In the genomic region with DNA sequence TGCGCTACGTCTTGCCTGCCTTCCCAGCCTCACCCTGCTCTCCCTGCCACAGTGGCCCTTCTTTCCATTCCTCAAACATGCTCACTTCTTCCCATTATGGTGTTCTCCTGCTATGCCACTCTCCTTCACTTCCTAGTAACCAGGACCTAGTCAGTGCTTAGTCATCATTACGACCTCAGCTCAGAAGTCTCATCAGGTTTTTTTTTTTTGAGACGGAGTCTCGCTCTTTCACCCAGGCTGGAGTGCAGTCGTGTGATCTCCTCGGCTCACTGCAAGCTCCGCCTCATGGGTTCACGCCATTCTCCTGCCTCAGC, we compare ENCODE assay signal across 8 cellular contexts.
DNase-seq lines count a peak whose midpoint lies in the region; ATAC-seq and TF ChIP-seq lines count a peak whose summit lies in the region.
"Had no signal": no experiment of that assay in that cellular context is flagged by ENCODE, and none has a peak within 500 bp of the region (broad histone marks: within the 10 kb centered on the region; RNA-seq: fewer than 3 reads in every experiment).

No MANE protein-coding gene starts in this region.

- H3K4me1 ChIP-seq in fibroblast of lung (ENCODE audit: control insufficient read depth, extremely low read depth, insufficient read depth, low read length): peaks cover 26% of the 10 kb centered on the region

- intact Hi-C loops in sciatic nerve (cut with DNase I): no loop called here

- no peaks in the 10 kb centered on the region for H3K79me2 ChIP-seq in fibroblast of lung (ENCODE audit: control insufficient read depth, insufficient read depth, low read length)

- ATAC-seq in sciatic nerve: no peak
- ATAC-seq: activated T-cell treated with anti-CD3 and anti-CD28 coated beads, Interleukin-2, amount 50 U/mL, for 72 hours had no signal

- no peak overlapping the region for H3K9ac ChIP-seq in fibroblast of lung (ENCODE audit: insufficient read depth, low read length)

- H3K36me3 ChIP-seq in fibroblast of lung (ENCODE audit: control insufficient read depth, insufficient read depth, low read length): peaks cover 2% of the 10 kb centered on the region

- H3K9me3 ChIP-seq in fibroblast of lung (ENCODE audit: control insufficient read depth, insufficient read depth, low read depth, low read length): no peaks in the 10 kb centered on the region

- no peak overlapping the region for H2AFZ ChIP-seq in fibroblast of lung (ENCODE audit: low read length)

- H3K4me2 ChIP-seq in fibroblast of lung (ENCODE audit: extremely low read depth, insufficient read depth, low read length): peak overlapping the region; percentile 29

- H3K27ac ChIP-seq in fibroblast of lung (ENCODE audit: insufficient read depth, low read length): peak overlapping the region; percentile 92

- peak; percentile 95 for DNase-seq in HCEC 1CT
- peak; percentile 95 for DNase-seq in RPMI7951 (ENCODE audit: low read depth)
- DNase-seq in fibroblast of lung (ENCODE audit: low read depth in 2 of 2): peak; percentile 95
- peak; percentile 68 for DNase-seq in retinal pigment epithelial cell (ENCODE audit: low read depth)
- DNase-seq in NCI-H1092 treated with DMSO at 0.1 percent for 48 hours (lab: John Stamatoyannopoulos, UW): no peak
- no peak for DNase-seq in sciatic nerve (ENCODE audit: low spot score)
- DNase-seq in DMS153 treated with DMSO at 0.1 percent for 48 hours (lab: John Stamatoyannopoulos, UW; ENCODE audit: unreplicated experiment): no peak
- DNase-seq: activated T-cell treated with anti-CD3 and anti-CD28 coated beads, Interleukin-2, amount 50 U/mL, for 72 hours had no signal

- no peaks in the 10 kb centered on the region for H3K27me3 ChIP-seq in fibroblast of lung (ENCODE audit: control insufficient read depth, insufficient read depth, low read length)

- no peak overlapping the region for H3K4me3 ChIP-seq in fibroblast of lung (replicated peaks in 1 of 4; ENCODE audit: control extremely low read depth in 1 of 4, insufficient read depth in 1 of 4, low read depth in 3 of 4, low read length in 4 of 4)
- no peak overlapping the region for H3K4me3 ChIP-seq in retinal pigment epithelial cell (ENCODE audit: low read length)

- no peak for TF ChIP-seq CTCF in fibroblast of lung (conservative IDR thresholded peaks at IDR 0.05 in 1 of 2, IDR thresholded peaks at IDR 0.05 in 1 of 2; ENCODE audit: low read depth in 1 of 2, low read length in 2 of 2)
- TF ChIP-seq CTCF in retinal pigment epithelial cell (conservative IDR thresholded peaks at IDR 0.05; ENCODE audit: low read depth, low read length): no peak

- H4K20me1 ChIP-seq in fibroblast of lung (ENCODE audit: control insufficient read depth, extremely low read depth, insufficient read depth, low read length): no peaks in the 10 kb centered on the region

Comparison
In these comparisons a context has a peak if more than half of its experiments do, and no peak if none do; other contexts are left out.
1. DNase-seq: peak in HCEC 1CT (single experiment), RPMI7951 (single experiment), fibroblast of lung (2 of 2) and retinal pigment epithelial cell (single experiment); none in NCI-H1092 treated with DMSO at 0.1 percent for 48 hours (single experiment), sciatic nerve (single experiment) and DMS153 treated with DMSO at 0.1 percent for 48 hours (single experiment).